Comparison of ENCODE assay signal across 7 cellular contexts in genomic region chr22:31524132-31524531, GRCh38. TPM values are rescaled to one million over a fixed set of nuclear protein-coding genes. Genes with fewer than 3 reads are reported as not detected.
DNase-seq lines count a peak whose midpoint lies in the region; ATAC-seq, FAIRE-seq and TF ChIP-seq lines count a peak whose summit lies in the region.
"Not testable (repeated sequence)": the region's sequence is repeated elsewhere in the genome, so short reads cannot be mapped to it uniquely, and the experiment has no call there.

No MANE protein-coding gene starts in this region.

- in situ Hi-C loops in GM12878 (cut with MboI), result not testable (repeated sequence)

- H3K4me3 ChIP-seq in CD8-positive, alpha-beta memory T cell (ENCODE audit: low read length); GM12878: not testable (repeated sequence)

- not testable (repeated sequence) for TF ChIP-seq CTCF in GM12878 (IDR thresholded peaks at IDR 0.05 in 2 of 3, conservative IDR thresholded peaks at IDR 0.05 in 1 of 3; ENCODE audit: control insufficient read depth in 2 of 3, extremely low read depth in 1 of 3, insufficient read depth in 1 of 3, low read depth in 3 of 3, low read length in 3 of 3)

- TF ChIP-seq EP300 in GM12878 (IDR thresholded peaks at IDR 0.05; ENCODE audit: borderline replicate concordance in 1 of 2, control insufficient read depth in 1 of 2, low read depth in 2 of 2, low read length in 2 of 2), result not testable (repeated sequence)

- CTCF ChIA-PET in CD8-positive, alpha-beta memory T cell (lab: Charles Lee); activated CD4-positive, alpha-beta memory T cell treated with anti-CD3 and anti-CD28 coated beads, Interleukin-2, amount 10 ng/mL, durations not matched to agents 7 days and 5 days (lab: Charles Lee); GM12878 (lab: Yijun Ruan, JAX): not testable (repeated sequence)
- CTCF ChIA-PET in T-cell (lab: Charles Lee), result interaction anchor here in 1 of 2 donors (0.7 kb wide), 1 partner anchor 105 kb away, joined by 4 read pairs; no protein-coding TSS in a partner anchor

- not testable (repeated sequence) for H3K27me3 ChIP-seq in CD8-positive, alpha-beta memory T cell (ENCODE audit: insufficient read depth, low read length, poor library complexity, severe bottlenecking); GM12878 (replicated peaks in 1 of 2; ENCODE audit: control insufficient read depth in 2 of 2, insufficient read depth in 2 of 2, low read length in 1 of 2)

- peak in 1 of 5 donors; percentile 3 for DNase-seq in CD8-positive, alpha-beta memory T cell
- DNase-seq in T-cell; activated CD4-positive, alpha-beta memory T cell treated with anti-CD3 and anti-CD28 coated beads, Interleukin-2, amount 10 ng/mL, durations not matched to agents 7 days and 5 days; activated T-cell treated with anti-CD3 and anti-CD28 coated beads, Interleukin-2, amount 50 U/mL, for 72 hours; GM12878 (ENCODE audit: low read depth, low spot score); natural killer cell treated with Interleukin-12 subunit alpha and Interleukin-12 subunit beta and Interleukin-15 and Interleukin-18, amount 100 ng/mL, for 72 hours (ENCODE audit: low spot score): not testable (repeated sequence)

- RAD21 ChIA-PET in GM12878 (lab: Charles Lee; ENCODE audit: unreplicated experiment), result not testable (repeated sequence)

- not testable (repeated sequence) for H3K9ac ChIP-seq in GM12878 (ENCODE audit: control insufficient read depth, insufficient read depth, low read length)

- 82% methylated on average over 5 of the region's 5 CpGs for WGBS in GM12878 (ENCODE audit: insufficient coverage, insufficient replicate concordance, low lambda C conversion rate, missing lambda C conversion rate)

- not testable (repeated sequence) for H3K36me3 ChIP-seq in CD8-positive, alpha-beta memory T cell (ENCODE audit: insufficient read depth, low read length)
- H3K36me3 ChIP-seq in GM12878 (ENCODE audit: control insufficient read depth in 2 of 2, insufficient read depth in 2 of 2, low read length in 1 of 2), result peaks cover 3 to 14% of the 10 kb centered on the region in 2 experiments

- peaks cover 40 to 73% (median 62%) of the 10 kb centered on the region in 3 donors for H3K4me1 Mint-ChIP-seq in CD8-positive, alpha-beta memory T cell
- peaks cover 44 to 58% (median 51%) of the 10 kb centered on the region in 3 donors for H3K4me1 Mint-ChIP-seq in T-cell
- H3K4me1 Mint-ChIP-seq in activated CD4-positive, alpha-beta memory T cell treated with anti-CD3 and anti-CD28 coated beads, Interleukin-2, amount 10 ng/mL, durations not matched to agents 7 days and 5 days, result peaks cover 47% of the 10 kb centered on the region
- peaks cover 79% of the 10 kb centered on the region for H3K4me1 Mint-ChIP-seq in activated T-cell treated with anti-CD3 and anti-CD28 coated beads, Interleukin-2, amount 50 U/mL, for 72 hours (ENCODE audit: low read depth)
- peaks cover 50% of the 10 kb centered on the region for H3K4me1 Mint-ChIP-seq in activated naive CD4-positive, alpha-beta T cell treated with anti-CD3 and anti-CD28 coated beads, Interleukin-2, amount 50 U/mL, for 24 hours
- H3K4me1 Mint-ChIP-seq in natural killer cell treated with Interleukin-12 subunit alpha and Interleukin-12 subunit beta and Interleukin-15 and Interleukin-18, amount 100 ng/mL, for 72 hours (ENCODE audit: low read depth in 2 of 2), result peaks cover 44 to 48% of the 10 kb centered on the region in 2 donors

- SMC1A ChIA-PET in GM12878 (lab: Charles Lee; ENCODE audit: uncharacterized antibody, unreplicated experiment), result not testable (repeated sequence)

- not testable (repeated sequence) for FAIRE-seq in GM12878 (lab: Jason Lieb, UNC)

- H3K27ac ChIP-seq in CD8-positive, alpha-beta memory T cell (ENCODE audit: low read depth, low read length); GM12878 (ENCODE audit: control insufficient read depth, insufficient read depth): not testable (repeated sequence)

- not testable (repeated sequence) for TF ChIP-seq RAD21 in GM12878 (IDR thresholded peaks at IDR 0.05; ENCODE audit: insufficient read depth, low read depth, low read length)

- intact Hi-C loops in GM12878 (cut with micrococcal nuclease; ENCODE audit: unreplicated experiment), result not testable (repeated sequence)

- not testable (repeated sequence) for H3K4me2 ChIP-seq in GM12878 (ENCODE audit: control insufficient read depth, insufficient read depth)

- peaks cover 17% of the 10 kb centered on the region for H3K79me2 ChIP-seq in GM12878 (ENCODE audit: control insufficient read depth, insufficient read depth, low read length)

- not testable (repeated sequence) for H2AFZ ChIP-seq in GM12878 (ENCODE audit: control insufficient read depth, low read depth, low read length)

- H3K27me3 Mint-ChIP-seq in CD8-positive, alpha-beta memory T cell; T-cell; activated CD4-positive, alpha-beta memory T cell treated with anti-CD3 and anti-CD28 coated beads, Interleukin-2, amount 10 ng/mL, durations not matched to agents 7 days and 5 days; activated T-cell treated with anti-CD3 and anti-CD28 coated beads, Interleukin-2, amount 50 U/mL, for 72 hours (ENCODE audit: low read depth); activated naive CD4-positive, alpha-beta T cell treated with anti-CD3 and anti-CD28 coated beads, Interleukin-2, amount 50 U/mL, for 24 hours; natural killer cell treated with Interleukin-12 subunit alpha and Interleukin-12 subunit beta and Interleukin-15 and Interleukin-18, amount 100 ng/mL, for 72 hours: not testable (repeated sequence)

- H4K20me1 ChIP-seq in GM12878 (ENCODE audit: control insufficient read depth, insufficient read depth), result not testable (repeated sequence)

- TF ChIP-seq POLR2A in GM12878 (IDR thresholded peaks at IDR 0.05; ENCODE audit: low read depth, low read length), result not testable (repeated sequence)

- peaks cover 0 to 55% (median 23%) of the 10 kb centered on the region in 3 donors for H3K36me3 Mint-ChIP-seq in CD8-positive, alpha-beta memory T cell
- H3K36me3 Mint-ChIP-seq in T-cell, result peaks cover 41% of the 10 kb centered on the region
- peaks cover 58% of the 10 kb centered on the region for H3K36me3 Mint-ChIP-seq in activated CD4-positive, alpha-beta memory T cell treated with anti-CD3 and anti-CD28 coated beads, Interleukin-2, amount 10 ng/mL, durations not matched to agents 7 days and 5 days (ENCODE audit: low read depth)
- H3K36me3 Mint-ChIP-seq in activated T-cell treated with anti-CD3 and anti-CD28 coated beads, Interleukin-2, amount 50 U/mL, for 72 hours (ENCODE audit: insufficient read depth in 2 of 2), result peaks cover 17 to 46% of the 10 kb centered on the region in 2 donors
- H3K36me3 Mint-ChIP-seq in activated naive CD4-positive, alpha-beta T cell treated with anti-CD3 and anti-CD28 coated beads, Interleukin-2, amount 50 U/mL, for 24 hours, result peaks cover 16% of the 10 kb centered on the region
- H3K36me3 Mint-ChIP-seq in natural killer cell treated with Interleukin-12 subunit alpha and Interleukin-12 subunit beta and Interleukin-15 and Interleukin-18, amount 100 ng/mL, for 72 hours, result peaks cover 23% of the 10 kb centered on the region

- BruUV-seq in GM12878 (replicated peaks; lab: Mats Ljungman, UMichigan), result not testable (repeated sequence)

- H3K4me1 ChIP-seq in CD8-positive, alpha-beta memory T cell (ENCODE audit: insufficient read depth, low read length), result peaks cover 15% of the 10 kb centered on the region
- not testable (repeated sequence) for H3K4me1 ChIP-seq in GM12878 (ENCODE audit: control insufficient read depth, insufficient read depth, low read length)

- H3K4me3 Mint-ChIP-seq in CD8-positive, alpha-beta memory T cell, result peak overlapping the region in 6 of 7 donors; percentile 41 to 84 (median 48)
- H3K4me3 Mint-ChIP-seq in T-cell, result peak overlapping the region in 1 of 3 donors; percentile 31
- not testable (repeated sequence) for H3K4me3 Mint-ChIP-seq in activated CD4-positive, alpha-beta memory T cell treated with anti-CD3 and anti-CD28 coated beads, Interleukin-2, amount 10 ng/mL, durations not matched to agents 7 days and 5 days
- H3K4me3 Mint-ChIP-seq in activated T-cell treated with anti-CD3 and anti-CD28 coated beads, Interleukin-2, amount 50 U/mL, for 72 hours, result peak overlapping the region; percentile 38 to 77
- peak overlapping the region; percentile 49 for H3K4me3 Mint-ChIP-seq in activated naive CD4-positive, alpha-beta T cell treated with anti-CD3 and anti-CD28 coated beads, Interleukin-2, amount 50 U/mL, for 24 hours
- H3K4me3 Mint-ChIP-seq in natural killer cell treated with Interleukin-12 subunit alpha and Interleukin-12 subunit beta and Interleukin-15 and Interleukin-18, amount 100 ng/mL, for 72 hours, result peak overlapping the region; percentile 58

- ATAC-seq in T-cell (replicated peaks in 1 of 4); GM12878: not testable (repeated sequence)
- peak; percentile 75 to 77 for ATAC-seq in activated T-cell treated with anti-CD3 and anti-CD28 coated beads, Interleukin-2, amount 50 U/mL, for 72 hours (replicated peaks in 1 of 2)
- ATAC-seq in natural killer cell treated with Interleukin-12 subunit alpha and Interleukin-12 subunit beta and Interleukin-15 and Interleukin-18, amount 100 ng/mL, for 72 hours, result peak; percentile 65 to 72

- peak overlapping the region in 7 of 8 donors; percentile 31 to 88 (median 74) for H3K27ac Mint-ChIP-seq in CD8-positive, alpha-beta memory T cell
- peak overlapping the region; percentile 22 to 70 for H3K27ac Mint-ChIP-seq in T-cell
- peak overlapping the region; percentile 65 for H3K27ac Mint-ChIP-seq in activated CD4-positive, alpha-beta memory T cell treated with anti-CD3 and anti-CD28 coated beads, Interleukin-2, amount 10 ng/mL, durations not matched to agents 7 days and 5 days
- H3K27ac Mint-ChIP-seq in activated T-cell treated with anti-CD3 and anti-CD28 coated beads, Interleukin-2, amount 50 U/mL, for 72 hours, result peak overlapping the region; percentile 98
- peak overlapping the region; percentile 59 for H3K27ac Mint-ChIP-seq in activated naive CD4-positive, alpha-beta T cell treated with anti-CD3 and anti-CD28 coated beads, Interleukin-2, amount 50 U/mL, for 24 hours
- H3K27ac Mint-ChIP-seq in natural killer cell treated with Interleukin-12 subunit alpha and Interleukin-12 subunit beta and Interleukin-15 and Interleukin-18, amount 100 ng/mL, for 72 hours, result peak overlapping the region; percentile 85 to 98

- not testable (repeated sequence) for H3K9me3 Mint-ChIP-seq in CD8-positive, alpha-beta memory T cell; T-cell; activated CD4-positive, alpha-beta memory T cell treated with anti-CD3 and anti-CD28 coated beads, Interleukin-2, amount 10 ng/mL, durations not matched to agents 7 days and 5 days; activated T-cell treated with anti-CD3 and anti-CD28 coated beads, Interleukin-2, amount 50 U/mL, for 72 hours; activated naive CD4-positive, alpha-beta T cell treated with anti-CD3 and anti-CD28 coated beads, Interleukin-2, amount 50 U/mL, for 24 hours; natural killer cell treated with Interleukin-12 subunit alpha and Interleukin-12 subunit beta and Interleukin-15 and Interleukin-18, amount 100 ng/mL, for 72 hours

- POLR2A ChIA-PET in CD8-positive, alpha-beta memory T cell (lab: Charles Lee); activated CD4-positive, alpha-beta memory T cell treated with anti-CD3 and anti-CD28 coated beads, Interleukin-2, amount 10 ng/mL, durations not matched to agents 7 days and 5 days (lab: Charles Lee): not testable (repeated sequence)
- POLR2A ChIA-PET in T-cell (lab: Charles Lee), result interaction anchor here in 1 of 2 donors (0.6 kb wide), 1 partner anchor 47 kb away, joined by 4 read pairs; no protein-coding TSS in a partner anchor
- POLR2A ChIA-PET in GM12878 (lab: Charles Lee), result interaction anchor here (0.7 to 4.3 kb wide), 3 partner anchors 9 to 16 kb away, joined by 3 to 19 read pairs (median 3); no protein-coding TSS in a partner anchor

- H3K9me3 ChIP-seq in CD8-positive, alpha-beta memory T cell (ENCODE audit: low read length); GM12878 (replicated peaks; ENCODE audit: control insufficient read depth, insufficient read depth, low read length): not testable (repeated sequence)

RNA-seq across cellular contexts. Expression of gene SFI1, which starts 27.8 kb away (rescaled TPM):
- total RNA-seq in CD8-positive, alpha-beta memory T cell, result 100 to 1,000 TPM; 119 to 129 TPM
- polyA plus RNA-seq in CD8-positive, alpha-beta memory T cell, result 34.8 TPM
- 100 to 1,000 TPM; 284 to 383 (median 304) TPM for total RNA-seq in T-cell
- 100 to 1,000 TPM; 140 to 145 TPM for total RNA-seq in activated CD4-positive, alpha-beta memory T cell treated with anti-CD3 and anti-CD28 coated beads, Interleukin-2, amount 10 ng/mL, durations not matched to agents 7 days and 5 days
- total RNA-seq in activated T-cell treated with anti-CD3 and anti-CD28 coated beads, Interleukin-2, amount 50 U/mL, for 72 hours, result 100 to 1,000 TPM; 285 to 342 TPM
- 390 and 402 TPM in 2 replicates for total RNA-seq in GM12878 (2013; cell fraction: nucleolus; rRNA removed)
- 39.5 and 42.4 TPM in 2 replicates for total RNA-seq in GM12878 (2014; rRNA removed)
- total RNA-seq in GM12878 (2014; rRNA removed; fragmentation: Illumina TruSeq; extraction: Trizol), result 20.9 and 22.3 TPM in 2 replicates
- 44.7 and 70.1 TPM in 2 replicates for total RNA-seq in GM12878 (2021)
- 36.0 TPM for polyA plus RNA-seq in GM12878 (2011; ENCODE audit: low read depth)
- 50.4 and 53.7 TPM in 2 replicates for polyA plus RNA-seq in GM12878 (2011; rRNA removed)
- polyA plus RNA-seq in GM12878 (2011; cell fraction: cytosol; rRNA removed), result 40.4 and 45.7 TPM in 2 replicates
- 300 and 325 TPM in 2 replicates for polyA plus RNA-seq in GM12878 (2011; cell fraction: nucleus; rRNA removed)
- 74.6 and 75.2 TPM in 2 replicates for polyA plus RNA-seq in GM12878 (2012)
- polyA plus RNA-seq in GM12878 (2014; fragmentation: Illumina TruSeq; extraction: Trizol), result 12.9 and 23.9 TPM in 2 replicates
- polyA plus RNA-seq in GM12878 (2014; fragmentation: Nextera tagmentation; extraction: Ambion mirVana), result 1 to 10 TPM; 6.3 to 6.6 TPM
- polyA plus RNA-seq in GM12878 (2014; rRNA removed), result 54.1 and 66.3 TPM in 2 replicates
- 10 to 100 TPM; 30.4 to 30.5 TPM for polyA plus RNA-seq in GM12878 (2016; fragmentation: Nextera tagmentation; extraction: Ambion mirVana)
- polyA minus RNA-seq in GM12878 (2011; rRNA and poly(A)+ RNA removed), result 77.6 and 90.2 TPM in 2 replicates
- 16.8 and 20.7 TPM in 2 replicates for polyA minus RNA-seq in GM12878 (2011; cell fraction: cytosol; rRNA and poly(A)+ RNA removed)
- 85.6 and 115 TPM in 2 replicates for polyA minus RNA-seq in GM12878 (2011; cell fraction: nucleus; rRNA and poly(A)+ RNA removed)
- total RNA-seq in natural killer cell treated with Interleukin-12 subunit alpha and Interleukin-12 subunit beta and Interleukin-15 and Interleukin-18, amount 100 ng/mL, for 72 hours, result 100 to 1,000 TPM; 213 to 332 TPM

RNA-seq across cellular contexts. Expression of gene EIF4ENIF1, which starts 34.5 kb away (rescaled TPM):
- 10 to 100 TPM; 52.1 to 53.5 TPM for total RNA-seq in CD8-positive, alpha-beta memory T cell
- polyA plus RNA-seq in CD8-positive, alpha-beta memory T cell, result 14.0 TPM
- total RNA-seq in T-cell, result 10 to 100 TPM; 25.4 to 39.0 (median 29.0) TPM
- 10 to 100 TPM; 35.6 to 37.8 TPM for total RNA-seq in activated CD4-positive, alpha-beta memory T cell treated with anti-CD3 and anti-CD28 coated beads, Interleukin-2, amount 10 ng/mL, durations not matched to agents 7 days and 5 days
- 10 to 100 TPM; 46.9 to 48.6 TPM for total RNA-seq in activated T-cell treated with anti-CD3 and anti-CD28 coated beads, Interleukin-2, amount 50 U/mL, for 72 hours
- total RNA-seq in GM12878 (2013; cell fraction: nucleolus; rRNA removed), result 48.6 and 60.5 TPM in 2 replicates
- 16.6 and 22.1 TPM in 2 replicates for total RNA-seq in GM12878 (2014; rRNA removed)
- 23.2 and 24.9 TPM in 2 replicates for total RNA-seq in GM12878 (2014; rRNA removed; fragmentation: Illumina TruSeq; extraction: Trizol)
- 36.5 and 37.7 TPM in 2 replicates for total RNA-seq in GM12878 (2021)
- polyA plus RNA-seq in GM12878 (2011; ENCODE audit: low read depth), result 13.3 TPM
- 32.7 and 39.6 TPM in 2 replicates for polyA plus RNA-seq in GM12878 (2011; rRNA removed)
- polyA plus RNA-seq in GM12878 (2011; cell fraction: cytosol; rRNA removed), result 28.7 and 56.7 TPM in 2 replicates
- 57.7 and 75.9 TPM in 2 replicates for polyA plus RNA-seq in GM12878 (2011; cell fraction: nucleus; rRNA removed)
- 22.8 and 23.5 TPM in 2 replicates for polyA plus RNA-seq in GM12878 (2012)
- 43.7 and 77.9 TPM in 2 replicates for polyA plus RNA-seq in GM12878 (2014; fragmentation: Illumina TruSeq; extraction: Trizol)
- 1 to 10 TPM; 4.4 to 7.4 TPM for polyA plus RNA-seq in GM12878 (2014; fragmentation: Nextera tagmentation; extraction: Ambion mirVana)
- polyA plus RNA-seq in GM12878 (2014; rRNA removed), result 21.8 and 30.6 TPM in 2 replicates
- polyA plus RNA-seq in GM12878 (2016; fragmentation: Nextera tagmentation; extraction: Ambion mirVana), result 10 to 100 TPM; 19.3 to 25.6 TPM
- 48.3 and 57.3 TPM in 2 replicates for polyA minus RNA-seq in GM12878 (2011; rRNA and poly(A)+ RNA removed)
- 16.5 and 17.2 TPM in 2 replicates for polyA minus RNA-seq in GM12878 (2011; cell fraction: cytosol; rRNA and poly(A)+ RNA removed)
- polyA minus RNA-seq in GM12878 (2011; cell fraction: nucleus; rRNA and poly(A)+ RNA removed), result 24.3 and 43.1 TPM in 2 replicates
- total RNA-seq in natural killer cell treated with Interleukin-12 subunit alpha and Interleukin-12 subunit beta and Interleukin-15 and Interleukin-18, amount 100 ng/mL, for 72 hours, result 100 to 1,000 TPM in 1 of 2 donors, 10 to 100 TPM in 1; 83.4 to 107 TPM

Comparison
In these comparisons a context has a peak if more than half of its experiments do, and no peak if none do; other contexts are left out.
1. H3K27ac Mint-ChIP-seq: peak in every context shown above with its lines; median percentile 98 in activated T-cell treated with anti-CD3 and anti-CD28 coated beads, Interleukin-2, amount 50 U/mL, for 72 hours; 92 in natural killer cell treated with Interleukin-12 subunit alpha and Interleukin-12 subunit beta and Interleukin-15 and Interleukin-18, amount 100 ng/mL, for 72 hours; 74 in CD8-positive, alpha-beta memory T cell; 65 in activated CD4-positive, alpha-beta memory T cell treated with anti-CD3 and anti-CD28 coated beads, Interleukin-2, amount 10 ng/mL, durations not matched to agents 7 days and 5 days; 59 in activated naive CD4-positive, alpha-beta T cell treated with anti-CD3 and anti-CD28 coated beads, Interleukin-2, amount 50 U/mL, for 24 hours; 46 in T-cell.